ENCODE assay signal across 1 cellular context in genomic region chr13:51804295-51805172, GRCh38.
TF ChIP-seq lines count a peak whose summit lies in the region.

No MANE protein-coding gene starts in this region.

TF ChIP-seq in K562, 482 proteins besides CTCF, POLR2A, EP300 and RAD21 (continues in another document):
- TF ChIP-seq IFI16 (CRISPR knock-in tag; IDR thresholded peaks at IDR 0.05) (no peak), ZNF347 (CRISPR knock-in tag; IDR thresholded peaks at IDR 0.05; ENCODE audit: low read depth) (no peak), MNT (conservative IDR thresholded peaks at IDR 0.05) (0 out of 4 replicates have a peak, but pooled peaks of 1 of the 2 experiments have one; percentile 27), ZNF398 (CRISPR knock-in tag; IDR thresholded peaks at IDR 0.05) (no peak), RNF219 (CRISPR knock-in tag; IDR thresholded peaks at IDR 0.05) (no peak), ZNF436 (CRISPR knock-in tag; IDR thresholded peaks at IDR 0.05) (no peak), ZNF121 (CRISPR knock-in tag; conservative IDR thresholded peaks at IDR 0.05) (no peak), ZNF766 (CRISPR knock-in tag; conservative IDR thresholded peaks at IDR 0.05) (no peak), SRSF7 (optimal IDR thresholded peaks at IDR 0.05; ENCODE audit: low read depth, low read length) (no peak), PHF21A (IDR thresholded peaks at IDR 0.05; ENCODE audit: borderline replicate concordance, low read depth) (no peak), ZNF507 (tag; conservative IDR thresholded peaks at IDR 0.05) (no peak), IRF9 (tag; IDR thresholded peaks at IDR 0.05) (no peak), ETS1 (conservative IDR thresholded peaks at IDR 0.05; ENCODE audit: control insufficient read depth, low read depth, low read length) (no peak), MYC (IDR thresholded peaks at IDR 0.05; ENCODE audit: low read depth, low read length) (0 out of 2 replicates have a peak, but pooled peaks have one; percentile 3), MYC (CRISPR knock-in tag; IDR thresholded peaks at IDR 0.05; ENCODE audit: borderline replicate concordance, low read depth) (no peak), RAD51 (IDR thresholded peaks at IDR 0.05; ENCODE audit: borderline replicate concordance, low read depth) (no peak), RBBP5 (IDR thresholded peaks at IDR 0.05; ENCODE audit: borderline replicate concordance, insufficient read depth, low read length, poor library complexity, severe bottlenecking) (no peak), EP400 (IDR thresholded peaks at IDR 0.05) (peak; percentile 17), MTF1 (CRISPR knock-in tag; IDR thresholded peaks at IDR 0.05; ENCODE audit: borderline replicate concordance) (no peak), MYBL2 (IDR thresholded peaks at IDR 0.05; ENCODE audit: low read depth) (no peak), MYBL2 (CRISPR knock-in tag; IDR thresholded peaks at IDR 0.05; ENCODE audit: borderline replicate concordance) (no peak), PREB (CRISPR knock-in tag; IDR thresholded peaks at IDR 0.05) (no peak), EGR1 (conservative IDR thresholded peaks at IDR 0.05) (no peak), GABPA (tag; conservative IDR thresholded peaks at IDR 0.05; ENCODE audit: low read depth) (peak; percentile 58), CREM (IDR thresholded peaks at IDR 0.05; ENCODE audit: low read depth) (no peak), ZNF583 (CRISPR knock-in tag; IDR thresholded peaks at IDR 0.05) (no peak), IRF2 (CRISPR knock-in tag; IDR thresholded peaks at IDR 0.05) (no peak), THAP7 (CRISPR knock-in tag; IDR thresholded peaks at IDR 0.05) (no peak), SOX6 (IDR thresholded peaks at IDR 0.05) (no peak), TBL1XR1 (IDR thresholded peaks at IDR 0.05; ENCODE audit: low read length in 2 of 2) (no peak), ZBTB5 (IDR thresholded peaks at IDR 0.05) (no peak), ZNF253 (CRISPR knock-in tag; conservative IDR thresholded peaks at IDR 0.05) (no peak), ZNF764 (CRISPR knock-in tag; IDR thresholded peaks at IDR 0.05; ENCODE audit: low read depth) (no peak), FOXO4 (CRISPR knock-in tag; IDR thresholded peaks at IDR 0.05) (no peak), EWSR1 (IDR thresholded peaks at IDR 0.05; ENCODE audit: borderline replicate concordance, low read depth, partially characterized antibody) (no peak), ID3 (CRISPR knock-in tag; IDR thresholded peaks at IDR 0.05) (no peak), ID3 (tag; IDR thresholded peaks at IDR 0.05) (no peak), CEBPG (CRISPR knock-in tag; IDR thresholded peaks at IDR 0.05) (no peak), CEBPG (tag; conservative IDR thresholded peaks at IDR 0.05 in 1 of 2, IDR thresholded peaks at IDR 0.05 in 1 of 2) (no peak)
